9 cellular contexts compared by ENCODE assay signal in genomic region chr4:174522183-174523002, GRCh38. TPM values are rescaled to one million over a fixed set of nuclear protein-coding genes. Genes with fewer than 3 reads are reported as not detected.
DNase-seq lines count a peak whose midpoint lies in the region; ATAC-seq and TF ChIP-seq lines count a peak whose summit lies in the region.
"Had no signal": no experiment of that assay in that cellular context is flagged by ENCODE, and none has a peak within 500 bp of the region (broad histone marks: within the 10 kb centered on the region; RNA-seq: fewer than 3 reads in every experiment).

HPGD (minus strand) TSS chr4:174522488; CDS start chr4:174522451, 37 bp downstream.

- TF ChIP-seq CTCF in PC-9 (conservative IDR thresholded peaks at IDR 0.05) = no peak
- TF ChIP-seq CTCF in glutamatergic neuron (IDR thresholded peaks at IDR 0.05; ENCODE audit: partially characterized antibody, unreplicated experiment) = no peak
- TF ChIP-seq CTCF in parathyroid adenoma (IDR thresholded peaks at IDR 0.05) = no peak
- TF ChIP-seq CTCF in upper lobe of right lung (IDR thresholded peaks at IDR 0.05) = no peak

- H2AFZ ChIP-seq in PC-9 (peak within 1 kb of the TSS; percentile 78), parathyroid adenoma (peak within 1 kb of the TSS; percentile 53)

- H3K4me3 ChIP-seq in PC-9 = peak within 1 kb of the TSS; percentile 55; the same call in 1 of the 2 replicates
- peak within 1 kb of the TSS; percentile 64 for H3K4me3 ChIP-seq in parathyroid adenoma (ENCODE audit: low read depth, low read length)
- peak within 1 kb of the TSS; percentile 66 for H3K4me3 ChIP-seq in upper lobe of right lung

- no peaks in the 10 kb centered on the region for H3K9me3 Mint-ChIP-seq in glutamatergic neuron (ENCODE audit: unreplicated experiment)

- H3F3A ChIP-seq in PC-9 (ENCODE audit: insufficient read depth, low read depth) = no peaks in the 10 kb centered on the region

- peak; percentile 68 for ATAC-seq in HG03135 (IDR thresholded peaks at IDR 0.05; ENCODE audit: unreplicated experiment)
- ATAC-seq in upper lobe of right lung = peak; percentile 94

- H3K4me2 ChIP-seq in PC-9 (peak within 1 kb of the TSS; percentile 82), parathyroid adenoma (ENCODE audit: low read length) (peak within 1 kb of the TSS; percentile 64)

- H3K4me3 Mint-ChIP-seq in glutamatergic neuron (ENCODE audit: unreplicated experiment) = peak within 1 kb of the TSS; percentile 90

- no TSS peak for BruUV-seq in PC-9 (replicated peaks; lab: Mats Ljungman, UMichigan)

- no peaks in the 10 kb centered on the region for H3K36me3 ChIP-seq in PC-9 (ENCODE audit: low read depth)
- no peaks in the 10 kb centered on the region for H3K36me3 ChIP-seq in parathyroid adenoma (ENCODE audit: control insufficient read depth, insufficient read depth, low read length)
- H3K36me3 ChIP-seq in upper lobe of right lung = no peaks in the 10 kb centered on the region

- POLR2A ChIA-PET in PC-9 (lab: Charles Lee; ENCODE audit: unreplicated experiment) = interaction anchor here (0.6 kb wide), 1 partner anchor 150 kb away, joined by 4 read pairs; no protein-coding TSS in a partner anchor

- H3K27ac Mint-ChIP-seq in glutamatergic neuron (ENCODE audit: unreplicated experiment) = no peak within 1 kb of the TSS

- H3K4me1 ChIP-seq in PC-9 (replicated peaks; ENCODE audit: insufficient read depth) (no peaks in the 10 kb centered on the region), parathyroid adenoma (no peaks in the 10 kb centered on the region), upper lobe of right lung (peaks cover 5% of the 10 kb centered on the region)

- H3K27me3 Mint-ChIP-seq in glutamatergic neuron (ENCODE audit: unreplicated experiment) = peaks cover 4% of the 10 kb centered on the region

- H3K9me3 ChIP-seq in PC-9 (ENCODE audit: insufficient read depth, low read depth) = no peaks in the 10 kb centered on the region
- H3K9me3 ChIP-seq in parathyroid adenoma (ENCODE audit: control insufficient read depth, low read length) = no peaks in the 10 kb centered on the region
- H3K9me3 ChIP-seq in upper lobe of right lung = no peaks in the 10 kb centered on the region

- DNase-seq in NCI-H2227 (lab: John Stamatoyannopoulos, UW; ENCODE audit: unreplicated experiment) = peak; percentile 33
- no peak for DNase-seq in NCI-H2227 treated with DMSO at 0.1 percent for 48 hours (lab: John Stamatoyannopoulos, UW)
- DNase-seq in PC-9 = peak in 1 of 2 experiments; percentile 37
- peak; percentile 54 for DNase-seq in activated effector memory CD4-positive, alpha-beta T cell treated with Interleukin-2 at 50 U/mL for 16 hours
- peak; percentile 58 for DNase-seq in glutamatergic neuron
- peak; percentile 92 for DNase-seq in upper lobe of right lung
- DNase-seq: DND-41 had no signal

- no peaks in the 10 kb centered on the region for H3K27me3 ChIP-seq in PC-9 (ENCODE audit: insufficient read depth, low read depth)
- H3K27me3 ChIP-seq in parathyroid adenoma (ENCODE audit: control insufficient read depth, insufficient read depth, low read length) = no peaks in the 10 kb centered on the region
- H3K27me3 ChIP-seq in upper lobe of right lung = no peaks in the 10 kb centered on the region

- no peaks in the 10 kb centered on the region for H3K4me1 Mint-ChIP-seq in glutamatergic neuron (ENCODE audit: low read depth, unreplicated experiment)

- H3K9ac ChIP-seq in parathyroid adenoma = no peak within 1 kb of the TSS

- CTCF ChIA-PET in PC-9 (lab: Charles Lee) = interaction anchor here (1.0 kb wide), 1 partner anchor 110 kb away, joined by 3 read pairs; no protein-coding TSS in a partner anchor

- no peaks in the 10 kb centered on the region for H3K36me3 Mint-ChIP-seq in glutamatergic neuron (ENCODE audit: unreplicated experiment)

- intact Hi-C loops in PC-9 (cut with micrococcal nuclease; ENCODE audit: unreplicated experiment) (loop anchor here (2.0 to 5.0 kb wide), 2 partner anchors 158 to 190 kb away; no protein-coding TSS in a partner anchor), upper lobe of right lung (cut with DNase I) (no loop called here)

- H3K27ac ChIP-seq in PC-9 (no peak within 1 kb of the TSS), parathyroid adenoma (no peak within 1 kb of the TSS), upper lobe of right lung (peak within 1 kb of the TSS; percentile 83)

- H4K20me1 ChIP-seq in PC-9 (ENCODE audit: insufficient read depth) = no peaks in the 10 kb centered on the region

- no peaks in the 10 kb centered on the region for H3K9me2 ChIP-seq in PC-9 (ENCODE audit: insufficient read depth)

- no peaks in the 10 kb centered on the region for H3K79me2 ChIP-seq in PC-9 (ENCODE audit: low read depth)
- no peaks in the 10 kb centered on the region for H3K79me2 ChIP-seq in parathyroid adenoma

RNA-seq across cellular contexts. Expression of gene HPGD, which starts in this region (rescaled TPM):
- total RNA-seq in PC-9 (2021) (0.96 and 1.7 TPM in 2 replicates), glutamatergic neuron (ENCODE audit: unreplicated experiment) (0.64 TPM), upper lobe of right lung (77.2 TPM)

Comparison
In these comparisons a context has a peak if more than half of its experiments do, and no peak if none do; other contexts are left out.
1. RNA of gene HPGD (total RNA-seq): 77.2 TPM in upper lobe of right lung (single experiment); 0.96 to 1.7 TPM in PC-9 and 0.64 TPM in glutamatergic neuron (single experiment); every median in the first group is over 10 times any median in the second.
2. Peak in DNase-seq in glutamatergic neuron; RNA of the gene not detected or under 1 TPM.
3. Peak in every context shown above with its lines, with median percentiles within 50 percentile points of each other: H3K4me3 ChIP-seq.